ENCODE assay signal across 10 cellular contexts in genomic region chr5:96880402-96881164, GRCh38. TPM values are rescaled to one million over a fixed set of nuclear protein-coding genes. Genes with fewer than 3 reads are reported as not detected.
DNase-seq lines count a peak whose midpoint lies in the region; TF ChIP-seq lines count a peak whose summit lies in the region.
"Had no signal": no experiment of that assay in that cellular context is flagged by ENCODE, and none has a peak within 500 bp of the region (broad histone marks: within the 10 kb centered on the region; RNA-seq: fewer than 3 reads in every experiment).

No MANE protein-coding gene starts in this region.

- intact Hi-C loops in dendritic cell treated with granulocyte-macrophage colony-stimulating factor and Interleukin-4, amounts not matched to agents 40 ng/mL and 50 ng/mL, for 4 days (cut with micrococcal nuclease) = loop anchor here (2.0 kb wide), 1 partner anchor 54 kb away; no protein-coding TSS in a partner anchor

- peak overlapping the region; percentile 80 for H3K4me3 Mint-ChIP-seq in T-helper 1 cell treated with Interleukin-12 subunit alpha and Interleukin-12 subunit beta and Interleukin-4 antibody, amounts not matched to agents 30 μg/mL and 1 μg/mL, for 36 hours
- peak overlapping the region; percentile 49 for H3K4me3 Mint-ChIP-seq in dendritic cell treated with granulocyte-macrophage colony-stimulating factor and Interleukin-4, amounts not matched to agents 40 ng/mL and 50 ng/mL, for 4 days

- H3K9me3 ChIP-seq in OCI-LY1 (ENCODE audit: low read length) (no peaks in the 10 kb centered on the region), smooth muscle cell (replicated peaks; ENCODE audit: low read depth) (no peaks in the 10 kb centered on the region), tibial nerve (no peaks in the 10 kb centered on the region)

- TF ChIP-seq EP300 in tibial nerve (IDR thresholded peaks at IDR 0.05) = no peak

- no peaks in the 10 kb centered on the region for H3K9me3 Mint-ChIP-seq in T-helper 1 cell treated with Interleukin-12 subunit alpha and Interleukin-12 subunit beta and Interleukin-4 antibody, amounts not matched to agents 30 μg/mL and 1 μg/mL, for 36 hours
- H3K9me3 Mint-ChIP-seq in dendritic cell treated with granulocyte-macrophage colony-stimulating factor and Interleukin-4, amounts not matched to agents 40 ng/mL and 50 ng/mL, for 4 days = no peaks in the 10 kb centered on the region

- H3K36me3 ChIP-seq in OCI-LY1 (ENCODE audit: insufficient read depth, low read length) (peaks cover 48% of the 10 kb centered on the region; the same call in 1 of the 2 replicates), smooth muscle cell (ENCODE audit: low read depth) (no peaks in the 10 kb centered on the region), tibial nerve (peaks cover 0 to 35% (median 0%) of the 10 kb centered on the region in 3 donors)

- peak overlapping the region; percentile 8 for H3K4me3 ChIP-seq in OCI-LY1 (ENCODE audit: low read depth, low read length, poor library complexity, severe bottlenecking)
- no peak overlapping the region for H3K4me3 ChIP-seq in smooth muscle cell
- no peak overlapping the region for H3K4me3 ChIP-seq in tibial nerve

- H3K27ac ChIP-seq in OCI-LY1 (ENCODE audit: low read depth, low read length, poor library complexity, severe bottlenecking) (peak overlapping the region; percentile 58), smooth muscle cell (ENCODE audit: low read depth) (peak overlapping the region; percentile 62), tibial nerve (no peak overlapping the region)
- H3K27ac ChIP-seq: 22Rv1 had no signal

- H3K4me1 ChIP-seq in OCI-LY1 (ENCODE audit: insufficient read depth, low read length, severe bottlenecking) = peaks cover 89% of the 10 kb centered on the region
- peaks cover 2% of the 10 kb centered on the region for H3K4me1 ChIP-seq in smooth muscle cell (ENCODE audit: low read depth)
- peaks cover 0 to 26% (median 10%) of the 10 kb centered on the region in 4 donors for H3K4me1 ChIP-seq in tibial nerve

- H4K20me1 ChIP-seq in OCI-LY1 (ENCODE audit: insufficient read depth, low read length) (no peaks in the 10 kb centered on the region), smooth muscle cell (ENCODE audit: low read depth) (no peaks in the 10 kb centered on the region)

- peaks cover 59% of the 10 kb centered on the region for H3K36me3 Mint-ChIP-seq in T-helper 1 cell treated with Interleukin-12 subunit alpha and Interleukin-12 subunit beta and Interleukin-4 antibody, amounts not matched to agents 30 μg/mL and 1 μg/mL, for 36 hours (ENCODE audit: low read depth)
- H3K36me3 Mint-ChIP-seq in dendritic cell treated with granulocyte-macrophage colony-stimulating factor and Interleukin-4, amounts not matched to agents 40 ng/mL and 50 ng/mL, for 4 days (ENCODE audit: low read depth) = peaks cover 31% of the 10 kb centered on the region

- no peak for TF ChIP-seq CTCF in OCI-LY1 (IDR thresholded peaks at IDR 0.05; ENCODE audit: low read length)
- no peak for TF ChIP-seq CTCF in smooth muscle cell (IDR thresholded peaks at IDR 0.05; ENCODE audit: borderline replicate concordance, insufficient read depth, poor library complexity, severe bottlenecking)
- no peak for TF ChIP-seq CTCF in tibial nerve (IDR thresholded peaks at IDR 0.05)

- 99% methylated on average over 4 of the region's 4 CpGs for WGBS in smooth muscle cell (ENCODE audit: low lambda C conversion rate)
- WGBS in tibial nerve, 2 donors = 84 to 90% methylated on average over 4 of the region's 4 CpGs

- no peak for TF ChIP-seq POLR2A in tibial nerve (IDR thresholded peaks at IDR 0.05)

- H2AFZ ChIP-seq in OCI-LY1 (ENCODE audit: low read length) (no peak overlapping the region), smooth muscle cell (ENCODE audit: low read depth) (no peak overlapping the region)

- no peak overlapping the region for H3K9ac ChIP-seq in OCI-LY1 (ENCODE audit: low read length)
- H3K9ac ChIP-seq in smooth muscle cell (ENCODE audit: low read depth) = no peak overlapping the region

- H3K4me2 ChIP-seq in OCI-LY1 (ENCODE audit: low read length) (peak overlapping the region; percentile 16; the same call in 1 of the 2 replicates), smooth muscle cell (no peak overlapping the region)

- DNase-seq in T-helper 1 cell = no peak
- no peak for DNase-seq in smooth muscle cell (lab: John Stamatoyannopoulos, UW; ENCODE audit: unreplicated experiment)
- DNase-seq in tibial nerve (ENCODE audit: low spot score in 2 of 2) = no peak
- DNase-seq in NCI-H2171 treated with DMSO at 0.1 percent for 48 hours (lab: John Stamatoyannopoulos, UW) = no peak
- DNase-seq in inferior parietal cortex (ENCODE audit: extremely low spot score) = no peak
- DNase-seq: KG1 had no signal

- H3F3A ChIP-seq in OCI-LY1 (ENCODE audit: insufficient read depth, low read length) (no peaks in the 10 kb centered on the region), smooth muscle cell (ENCODE audit: low read depth) (no peaks in the 10 kb centered on the region)

- H3K27me3 Mint-ChIP-seq in T-helper 1 cell treated with Interleukin-12 subunit alpha and Interleukin-12 subunit beta and Interleukin-4 antibody, amounts not matched to agents 30 μg/mL and 1 μg/mL, for 36 hours (ENCODE audit: low read depth) = no peaks in the 10 kb centered on the region
- no peaks in the 10 kb centered on the region for H3K27me3 Mint-ChIP-seq in dendritic cell treated with granulocyte-macrophage colony-stimulating factor and Interleukin-4, amounts not matched to agents 40 ng/mL and 50 ng/mL, for 4 days

- H3K4me1 Mint-ChIP-seq in T-helper 1 cell treated with Interleukin-12 subunit alpha and Interleukin-12 subunit beta and Interleukin-4 antibody, amounts not matched to agents 30 μg/mL and 1 μg/mL, for 36 hours (ENCODE audit: low read depth) = peaks cover 66% of the 10 kb centered on the region
- H3K4me1 Mint-ChIP-seq in dendritic cell treated with granulocyte-macrophage colony-stimulating factor and Interleukin-4, amounts not matched to agents 40 ng/mL and 50 ng/mL, for 4 days (ENCODE audit: low read depth) = peaks cover 50% of the 10 kb centered on the region

- no peaks in the 10 kb centered on the region for H3K9me2 ChIP-seq in OCI-LY1 (ENCODE audit: low read depth, low read length)

- H3K27me3 ChIP-seq in OCI-LY1 (ENCODE audit: insufficient read depth, low read length) = no peaks in the 10 kb centered on the region
- H3K27me3 ChIP-seq in smooth muscle cell (ENCODE audit: low read depth) = no peaks in the 10 kb centered on the region
- no peaks in the 10 kb centered on the region for H3K27me3 ChIP-seq in tibial nerve

- peak overlapping the region; percentile 71 for H3K27ac Mint-ChIP-seq in T-helper 1 cell treated with Interleukin-12 subunit alpha and Interleukin-12 subunit beta and Interleukin-4 antibody, amounts not matched to agents 30 μg/mL and 1 μg/mL, for 36 hours
- H3K27ac Mint-ChIP-seq in dendritic cell treated with granulocyte-macrophage colony-stimulating factor and Interleukin-4, amounts not matched to agents 40 ng/mL and 50 ng/mL, for 4 days = peak overlapping the region; percentile 79

- H3K79me2 ChIP-seq in OCI-LY1 (ENCODE audit: insufficient read depth, low read length) = peaks cover 12% of the 10 kb centered on the region
- no peaks in the 10 kb centered on the region for H3K79me2 ChIP-seq in smooth muscle cell (ENCODE audit: low read depth)

RNA-seq across cellular contexts. Expression of gene ERAP2, which starts 4.3 kb away (rescaled TPM):
- total RNA-seq in smooth muscle cell (0.72 and 2.2 TPM in 2 replicates), tibial nerve (10 to 100 TPM in 3 of 4 donors, 1 to 10 TPM in 1; 9.9 to 18.6 (median 12.2) TPM)
- 0.82 TPM in 1 of 2 replicates, not detected in the other for polyA plus RNA-seq in smooth muscle cell

RNA-seq across cellular contexts. Expression of gene LNPEP, which starts 55.3 kb away (rescaled TPM):
- total RNA-seq in smooth muscle cell (24.3 and 28.0 TPM in 2 replicates), tibial nerve (10 to 100 TPM; 40.4 to 71.8 (median 51.3) TPM)
- 2.3 and 3.5 TPM in 2 replicates for polyA plus RNA-seq in smooth muscle cell

Comparison
In these comparisons a context has a peak if more than half of its experiments do, and no peak if none do; other contexts are left out.
1. H3K27ac ChIP-seq: peak in OCI-LY1 (single experiment) and smooth muscle cell (single experiment); none in tibial nerve (0 of 4).